Comparison of ENCODE assay signal across 1 cellular context in genomic region chr22:48135641-48136040, GRCh38.
TF ChIP-seq lines count a peak whose summit lies in the region.

No MANE protein-coding gene starts in this region.

TF ChIP-seq in GM23338, 12 proteins besides CTCF, POLR2A, EP300 and RAD21 (continued from another document):
- TF ChIP-seq REST (IDR thresholded peaks at IDR 0.05; ENCODE audit: unreplicated experiment) (no peak), NANOG (IDR thresholded peaks at IDR 0.05; ENCODE audit: borderline replicate concordance) (no peak), EZH2 (IDR thresholded peaks at IDR 0.05; ENCODE audit: low read depth, unreplicated experiment) (no peak)
TF ChIP-seq in GM23338: peak in this region for 0.
